Comparison of ENCODE assay signal across 15 cellular contexts in genomic region chr12:19894049-19894448, GRCh38.
A peak's percentile ranks its signal among the peaks of the same experiment; 100 is the strongest.
DNase-seq lines count a peak whose midpoint lies in the region; ATAC-seq, FAIRE-seq and TF ChIP-seq lines count a peak whose summit lies in the region.
"Had no signal": no experiment of that assay in that cellular context is flagged by ENCODE, and none has a peak within 500 bp of the region (broad histone marks: within the 10 kb centered on the region; RNA-seq: fewer than 3 reads in every experiment).

No MANE protein-coding gene starts in this region.

- H2AFZ ChIP-seq in MM.1S (ENCODE audit: low read length): peak overlapping the region; percentile 62

- TF ChIP-seq CTCF in GM12865 (IDR thresholded peaks at IDR 0.05; ENCODE audit: insufficient read depth, low read depth, low read length, missing control alignments) (no peak), MM.1S (IDR thresholded peaks at IDR 0.05; ENCODE audit: low read length) (no peak), kidney (IDR thresholded peaks at IDR 0.05; ENCODE audit: borderline replicate concordance, extremely low read depth, insufficient read depth) (no peak), Peyer's patch (IDR thresholded peaks at IDR 0.05) (no peak)

- no peak overlapping the region for H3K56ac ChIP-seq in mesendoderm (ENCODE audit: low read length)

- peaks cover 3% of the 10 kb centered on the region for H3K9me3 Mint-ChIP-seq in activated T-helper 2 cell treated with anti-CD3 and anti-CD28 coated beads, Interferon-gamma antibody, Interleukin-2, Interleukin-4, amounts not matched to agents 10 μg/mL and 5 μg/mL and 100 μg/mL, durations not matched to agents 14 hours and 24 hours and 36 hours

- H2BK15ac ChIP-seq in mesendoderm (replicated peaks; ENCODE audit: low read depth): no peak overlapping the region

- H3K27me3 ChIP-seq in MM.1S (replicated peaks; ENCODE audit: insufficient read depth, low read length): no peaks in the 10 kb centered on the region
- H3K27me3 ChIP-seq in mesendoderm (ENCODE audit: insufficient read depth, low read length, poor library complexity): no peaks in the 10 kb centered on the region
- no peaks in the 10 kb centered on the region for H3K27me3 ChIP-seq in Peyer's patch
- H3K27me3 ChIP-seq: right lobe of liver, vagina had no signal

- no peak overlapping the region for H4K5ac ChIP-seq in mesendoderm (ENCODE audit: low read length)

- peak overlapping the region; percentile 89 for H3K4me2 ChIP-seq in MM.1S (ENCODE audit: low read depth, low read length)
- no peak overlapping the region for H3K4me2 ChIP-seq in mesendoderm (ENCODE audit: low read length)

- H3K9ac ChIP-seq in MM.1S (ENCODE audit: low read length) (peak overlapping the region; percentile 60), kidney (ENCODE audit: low read length in 2 of 2) (no peak overlapping the region), mesendoderm (ENCODE audit: low read length) (no peak overlapping the region)

- no peak for ATAC-seq in GM21786 (IDR thresholded peaks at IDR 0.05; ENCODE audit: unreplicated experiment)

- H3K36me3 ChIP-seq in MM.1S (replicated peaks; ENCODE audit: insufficient read depth, low read length): no peaks in the 10 kb centered on the region
- no peaks in the 10 kb centered on the region for H3K36me3 ChIP-seq in kidney (ENCODE audit: control insufficient read depth in 1 of 2, insufficient read depth in 2 of 2, low read length in 2 of 2)
- H3K36me3 ChIP-seq in mesendoderm (ENCODE audit: control insufficient read depth, insufficient read depth, low read length): no peaks in the 10 kb centered on the region
- H3K36me3 ChIP-seq in Peyer's patch: no peaks in the 10 kb centered on the region
- H3K36me3 ChIP-seq: right lobe of liver, vagina had no signal

- intact Hi-C loops in activated T-helper 2 cell treated with anti-CD3 and anti-CD28 coated beads, Interferon-gamma antibody, Interleukin-2, Interleukin-4, amounts not matched to agents 10 μg/mL and 5 μg/mL and 100 μg/mL, durations not matched to agents 14 hours and 24 hours and 36 hours (cut with micrococcal nuclease): loop anchor here (1.0 to 10.0 kb wide), 5 partner anchors 60 to 215 kb away; no protein-coding TSS in a partner anchor
- intact Hi-C loops in kidney (cut with DNase I): no loop called here

- no peaks in the 10 kb centered on the region for H3K9me2 ChIP-seq in MM.1S (replicated peaks; ENCODE audit: insufficient read depth, low read length)

- no peak overlapping the region for H3K23ac ChIP-seq in mesendoderm (ENCODE audit: low read length)

- H3K27ac ChIP-seq in MM.1S (ENCODE audit: low read length) (peak overlapping the region; percentile 93; the same call in 1 of the 2 replicates), kidney (ENCODE audit: low read depth in 2 of 2, low read length in 2 of 2) (no peak overlapping the region), mesendoderm (ENCODE audit: low read depth, low read length) (no peak overlapping the region), Peyer's patch (no peak overlapping the region)
- H3K27ac ChIP-seq: right lobe of liver, vagina had no signal

- H3K79me1 ChIP-seq in mesendoderm (ENCODE audit: low read length): no peaks in the 10 kb centered on the region

- no peaks in the 10 kb centered on the region for H3K9me3 ChIP-seq in MM.1S (replicated peaks; ENCODE audit: insufficient read depth, low read length)
- H3K9me3 ChIP-seq in kidney (ENCODE audit: control insufficient read depth in 1 of 2, low read length in 2 of 2): no peaks in the 10 kb centered on the region
- H3K9me3 ChIP-seq in Peyer's patch: no peaks in the 10 kb centered on the region
- H3K9me3 ChIP-seq: right lobe of liver, vagina had no signal

- peaks cover 12% of the 10 kb centered on the region for H3K4me1 Mint-ChIP-seq in activated T-helper 2 cell treated with anti-CD3 and anti-CD28 coated beads, Interferon-gamma antibody, Interleukin-2, Interleukin-4, amounts not matched to agents 10 μg/mL and 5 μg/mL and 100 μg/mL, durations not matched to agents 14 hours and 24 hours and 36 hours (ENCODE audit: low read depth)

- no peak overlapping the region for H3K4me3 ChIP-seq in GM12865 (ENCODE audit: low read depth, low read length)
- H3K4me3 ChIP-seq in MM.1S (ENCODE audit: low read length): peak overlapping the region; percentile 33; the same call in 1 of the 2 replicates
- H3K4me3 ChIP-seq in kidney (ENCODE audit: low read length in 2 of 2): no peak overlapping the region
- no peak overlapping the region for H3K4me3 ChIP-seq in mesendoderm (ENCODE audit: low read length)
- H3K4me3 ChIP-seq in Peyer's patch: no peak overlapping the region
- H3K4me3 ChIP-seq: right lobe of liver, vagina had no signal

- no CpG with 5 or more reads among the region's 1 CpG for WGBS in mesendoderm (ENCODE audit: extremely low coverage, insufficient coverage, low lambda C conversion rate)

- H3F3A ChIP-seq in MM.1S (ENCODE audit: insufficient read depth, low read length): peaks cover 17% of the 10 kb centered on the region

- H3K4me1 ChIP-seq in MM.1S (ENCODE audit: low read length) (peaks cover 32% of the 10 kb centered on the region), kidney (ENCODE audit: control insufficient read depth in 1 of 2, insufficient read depth in 1 of 2, low read depth in 1 of 2, low read length in 2 of 2) (no peaks in the 10 kb centered on the region), mesendoderm (ENCODE audit: control insufficient read depth, low read depth, low read length) (no peaks in the 10 kb centered on the region), Peyer's patch (no peaks in the 10 kb centered on the region)
- H3K4me1 ChIP-seq: vagina had no signal

- no peak overlapping the region for H2AK5ac ChIP-seq in mesendoderm (ENCODE audit: low read length)

- no peaks in the 10 kb centered on the region for H3K36me3 Mint-ChIP-seq in activated T-helper 2 cell treated with anti-CD3 and anti-CD28 coated beads, Interferon-gamma antibody, Interleukin-2, Interleukin-4, amounts not matched to agents 10 μg/mL and 5 μg/mL and 100 μg/mL, durations not matched to agents 14 hours and 24 hours and 36 hours (ENCODE audit: low read depth)

- H3K27ac Mint-ChIP-seq in activated T-helper 2 cell treated with anti-CD3 and anti-CD28 coated beads, Interferon-gamma antibody, Interleukin-2, Interleukin-4, amounts not matched to agents 10 μg/mL and 5 μg/mL and 100 μg/mL, durations not matched to agents 14 hours and 24 hours and 36 hours: peak overlapping the region; percentile 91

- no peaks in the 10 kb centered on the region for H4K20me1 ChIP-seq in MM.1S (ENCODE audit: insufficient read depth, low read length)

- H2BK120ac ChIP-seq in mesendoderm (ENCODE audit: low read depth, low read length): no peak overlapping the region

- H4K8ac ChIP-seq in mesendoderm (ENCODE audit: low read depth, low read length): no peak overlapping the region

- DNase-seq in GM12865 (ENCODE audit: low read depth) (peak; percentile 38), MM.1S (peak; percentile 25), kidney (no peak), superior temporal gyrus (ENCODE audit: extremely low spot score) (no peak), mesendoderm (no peak), Peyer's patch (no peak)
- DNase-seq in activated T-helper 2 cell treated with anti-CD3 and anti-CD28 coated beads, Interferon-gamma antibody, Interleukin-2, Interleukin-4, amounts not matched to agents 10 μg/mL and 5 μg/mL and 100 μg/mL, durations not matched to agents 14 hours and 24 hours and 36 hours (ENCODE audit: low spot score): no peak
- DNase-seq: activated effector memory CD4-positive, alpha-beta T cell treated with anti-CD3 and anti-CD28 coated beads, Interleukin-2, amount 50 U/mL, for 16 hours; DMS 273 treated with DMSO at 0.1 percent for 48 hours; hippocampal formation; midbrain; NCI-H187; right lobe of liver had no signal

- no peak overlapping the region for H3K4me3 Mint-ChIP-seq in activated T-helper 2 cell treated with anti-CD3 and anti-CD28 coated beads, Interferon-gamma antibody, Interleukin-2, Interleukin-4, amounts not matched to agents 10 μg/mL and 5 μg/mL and 100 μg/mL, durations not matched to agents 14 hours and 24 hours and 36 hours (ENCODE audit: low read depth)

- peak; percentile 23 for FAIRE-seq in kidney (lab: Jason Lieb, UNC)

- H3K27me3 Mint-ChIP-seq in activated T-helper 2 cell treated with anti-CD3 and anti-CD28 coated beads, Interferon-gamma antibody, Interleukin-2, Interleukin-4, amounts not matched to agents 10 μg/mL and 5 μg/mL and 100 μg/mL, durations not matched to agents 14 hours and 24 hours and 36 hours (ENCODE audit: low read depth): peaks cover 3% of the 10 kb centered on the region

- H3K79me2 ChIP-seq in MM.1S (ENCODE audit: low read length) (no peaks in the 10 kb centered on the region), mesendoderm (ENCODE audit: control insufficient read depth, insufficient read depth, low read length) (no peaks in the 10 kb centered on the region)

- H2BK5ac ChIP-seq in mesendoderm (ENCODE audit: low read length): no peak overlapping the region

- no peak overlapping the region for H3K4ac ChIP-seq in mesendoderm (ENCODE audit: low read depth, low read length)

- H3K18ac ChIP-seq in mesendoderm (ENCODE audit: low read length): no peak overlapping the region

- TF ChIP-seq POLR2A in Peyer's patch (IDR thresholded peaks at IDR 0.05): no peak

Comparison
In these comparisons a context has a peak if more than half of its experiments do, and no peak if none do; other contexts are left out.
1. DNase-seq: peak in GM12865 (single experiment) and MM.1S (single experiment); none in activated T-helper 2 cell treated with anti-CD3 and anti-CD28 coated beads, Interferon-gamma antibody, Interleukin-2, Interleukin-4, amounts not matched to agents 10 μg/mL and 5 μg/mL and 100 μg/mL, durations not matched to agents 14 hours and 24 hours and 36 hours (single experiment), kidney (single experiment), superior temporal gyrus (single experiment), mesendoderm (single experiment) and Peyer's patch (0 of 3).